Comparison of ENCODE assay signal across 20 cellular contexts in genomic region chr10:49253340-49253739, GRCh38. TPM values are rescaled to one million over a fixed set of nuclear protein-coding genes. Genes with fewer than 3 reads are reported as not detected.
"Had no signal": no experiment of that assay in that cellular context is flagged by ENCODE, and none has a peak within 500 bp of the region (broad histone marks: within the 10 kb centered on the region; RNA-seq: fewer than 3 reads in every experiment).

No MANE protein-coding gene starts in this region.

- H3K27me3 ChIP-seq: right atrium auricular region had no signal

- H3K4me3 ChIP-seq: coronary artery, right atrium auricular region, skin epidermis had no signal

- H3K36me3 ChIP-seq: right atrium auricular region had no signal

- H3K27ac ChIP-seq: coronary artery, right atrium auricular region, skin epidermis had no signal

- H3K4me3 Mint-ChIP-seq: activated T-cell treated with anti-CD3 and anti-CD28 coated beads, Interleukin-2, amount 50 U/mL, for 24 hours; nephron progenitor cell had no signal

- H3K4me1 ChIP-seq: right atrium auricular region had no signal

- H3K4me1 Mint-ChIP-seq: nephron progenitor cell had no signal

- DNase-seq: activated effector memory CD4-positive, alpha-beta T cell treated with Interleukin-2 at 50 U/mL for 16 hours; activated naive CD4-positive, alpha-beta T cell treated with anti-CD3 and anti-CD28 coated beads, Interleukin-2, amount 50 U/mL, for 16 hours; activated T-cell treated with anti-CD3 and anti-CD28 coated beads, Interleukin-2, amount 50 U/mL, for 24 hours; caudate nucleus; effector CD4-positive, alpha-beta T cell; foreskin fibroblast; glutamatergic neuron; kidney glomerular epithelial cell; mesendoderm; nephron progenitor cell; occipital lobe; stimulated activated CD4-positive, alpha-beta T cell treated with anti-CD3 and anti-CD28 coated beads, Interleukin-15, amount 100 ng/mL, for 24 hours; stimulated activated CD4-positive, alpha-beta T cell treated with anti-CD3 and anti-CD28 coated beads, Interleukin-4, amount 100 ng/mL, for 1 hour; stimulated activated naive CD4-positive, alpha-beta T cell; trophoblast cell had no signal

- H3K27ac Mint-ChIP-seq: activated T-cell treated with anti-CD3 and anti-CD28 coated beads, Interleukin-2, amount 50 U/mL, for 24 hours; nephron progenitor cell; progenitor cell of endocrine pancreas had no signal

- H3K9me3 ChIP-seq: right atrium auricular region had no signal

- H3K9me3 Mint-ChIP-seq: activated T-cell treated with anti-CD3 and anti-CD28 coated beads, Interleukin-2, amount 50 U/mL, for 24 hours had no signal

RNA-seq across cellular contexts. Expression of gene C10orf71, which starts 45.6 kb away (rescaled TPM):
- total RNA-seq: lower leg skin, occipital lobe, progenitor cell of endocrine pancreas had no signal
